ENCODE assay signal across 1 cellular context in genomic region chr13:33542309-33543088, GRCh38.
TF ChIP-seq lines count a peak whose summit lies in the region.

No MANE protein-coding gene starts in this region.

TF ChIP-seq in HEK293, 187 proteins besides CTCF, POLR2A, EP300 and RAD21 (continued from another document and continues in another):
- TF ChIP-seq, protein P1, sequence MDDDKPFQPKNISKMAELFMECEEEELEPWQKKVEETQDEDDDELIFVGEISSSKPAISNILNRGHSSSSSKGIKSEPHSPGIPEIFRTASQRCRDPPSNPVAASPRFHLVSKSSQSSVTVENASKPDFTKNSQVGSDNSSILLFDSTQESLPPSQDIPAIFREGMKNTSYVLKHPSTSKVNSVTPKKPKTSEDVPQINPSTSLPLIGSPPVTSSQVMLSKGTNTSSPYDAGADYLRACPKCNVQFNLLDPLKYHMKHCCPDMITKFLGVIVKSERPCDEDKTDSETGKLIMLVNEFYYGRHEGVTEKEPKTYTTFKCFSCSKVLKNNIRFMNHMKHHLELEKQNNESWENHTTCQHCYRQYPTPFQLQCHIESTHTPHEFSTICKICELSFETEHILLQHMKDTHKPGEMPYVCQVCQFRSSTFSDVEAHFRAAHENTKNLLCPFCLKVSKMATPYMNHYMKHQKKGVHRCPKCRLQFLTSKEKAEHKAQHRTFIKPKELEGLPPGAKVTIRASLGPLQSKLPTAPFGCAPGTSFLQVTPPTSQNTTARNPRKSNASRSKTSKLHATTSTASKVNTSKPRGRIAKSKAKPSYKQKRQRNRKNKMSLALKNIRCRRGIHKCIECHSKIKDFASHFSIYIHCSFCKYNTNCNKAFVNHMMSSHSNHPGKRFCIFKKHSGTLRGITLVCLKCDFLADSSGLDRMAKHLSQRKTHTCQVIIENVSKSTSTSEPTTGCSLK (tag by site-specific recombination; IDR thresholded peaks at IDR 0.05) = no peak
- TF ChIP-seq SCRT1 (tag by site-specific recombination; IDR thresholded peaks at IDR 0.05; ENCODE audit: borderline replicate concordance) (no peak), YY2 (tag by site-specific recombination; IDR thresholded peaks at IDR 0.05) (no peak), BCL6B (tag by site-specific recombination; IDR thresholded peaks at IDR 0.05) (no peak), ZBTB48 (tag by site-specific recombination; IDR thresholded peaks at IDR 0.05) (peak; percentile 83), ZNF623 (tag by site-specific recombination; IDR thresholded peaks at IDR 0.05) (no peak), ZSCAN30 (tag by site-specific recombination; IDR thresholded peaks at IDR 0.05) (peak; percentile 97), OVOL3 (tag by site-specific recombination; IDR thresholded peaks at IDR 0.05) (no peak), ZFP41 (tag by site-specific recombination; IDR thresholded peaks at IDR 0.05; ENCODE audit: borderline replicate concordance) (no peak), ZNF24 (tag by site-specific recombination; IDR thresholded peaks at IDR 0.05) (peak; percentile 76), ZNF560 (tag by site-specific recombination; IDR thresholded peaks at IDR 0.05; ENCODE audit: borderline replicate concordance) (no peak), ZNF26 (tag by site-specific recombination; IDR thresholded peaks at IDR 0.05) (no peak), ZNF776 (tag by site-specific recombination; IDR thresholded peaks at IDR 0.05; ENCODE audit: borderline replicate concordance) (no peak), ZNF157 (tag by site-specific recombination; IDR thresholded peaks at IDR 0.05) (no peak), ZNF404 (tag by site-specific recombination; IDR thresholded peaks at IDR 0.05) (no peak), ZNF138 (tag by site-specific recombination; IDR thresholded peaks at IDR 0.05; ENCODE audit: borderline replicate concordance) (no peak), ZNF280D (tag by site-specific recombination; IDR thresholded peaks at IDR 0.05) (no peak), GLI2 (tag by site-specific recombination; IDR thresholded peaks at IDR 0.05; ENCODE audit: borderline replicate concordance, low read depth) (no peak), ZNF18 (tag by site-specific recombination; IDR thresholded peaks at IDR 0.05) (no peak), HOXA7 (CRISPR knock-in tag; IDR thresholded peaks at IDR 0.05; ENCODE audit: borderline replicate concordance) (no peak), ZNF513 (tag by site-specific recombination; IDR thresholded peaks at IDR 0.05) (no peak), ZNF777 (tag by site-specific recombination; IDR thresholded peaks at IDR 0.05; ENCODE audit: borderline replicate concordance) (no peak), ZNF707 (tag by site-specific recombination; IDR thresholded peaks at IDR 0.05) (no peak), ZNF660 (tag by site-specific recombination; IDR thresholded peaks at IDR 0.05) (peak; percentile 97), ZSCAN16 (tag by site-specific recombination; IDR thresholded peaks at IDR 0.05) (0 out of 2 replicates have a peak, but pooled peaks have one; percentile 24), ZNF624 (tag by site-specific recombination; IDR thresholded peaks at IDR 0.05) (no peak), ZBTB7A (tag by site-specific recombination; IDR thresholded peaks at IDR 0.05; ENCODE audit: low read depth) (no peak), REPIN1 (tag by site-specific recombination; IDR thresholded peaks at IDR 0.05; ENCODE audit: low read depth) (no peak), ZNF214 (tag by site-specific recombination; IDR thresholded peaks at IDR 0.05; ENCODE audit: borderline replicate concordance) (no peak), ZNF530 (tag by site-specific recombination; IDR thresholded peaks at IDR 0.05; ENCODE audit: low read depth) (no peak), ZNF391 (tag by site-specific recombination; IDR thresholded peaks at IDR 0.05; ENCODE audit: borderline replicate concordance, low read depth) (peak; percentile 91; the same call in 1 of the 2 replicates), ZIC2 (tag by site-specific recombination; IDR thresholded peaks at IDR 0.05) (peak; percentile 82), ZNF140 (tag by site-specific recombination; IDR thresholded peaks at IDR 0.05) (no peak), ZNF549 (tag by site-specific recombination; IDR thresholded peaks at IDR 0.05) (no peak), KLF16 (tag by site-specific recombination; IDR thresholded peaks at IDR 0.05) (peak; percentile 32; the same call in 1 of the 2 replicates), ZNF768 (tag by site-specific recombination; IDR thresholded peaks at IDR 0.05) (no peak), GLI4 (tag by site-specific recombination; IDR thresholded peaks at IDR 0.05) (no peak), ZNF16 (tag by site-specific recombination; IDR thresholded peaks at IDR 0.05; ENCODE audit: low read depth) (no peak), ZNF292 (tag by site-specific recombination; IDR thresholded peaks at IDR 0.05; ENCODE audit: borderline replicate concordance, low read depth) (no peak), ZNF544 (tag by site-specific recombination; IDR thresholded peaks at IDR 0.05) (no peak), ZBTB1 (tag by site-specific recombination; IDR thresholded peaks at IDR 0.05) (no peak)
- TF ChIP-seq, protein P2, sequence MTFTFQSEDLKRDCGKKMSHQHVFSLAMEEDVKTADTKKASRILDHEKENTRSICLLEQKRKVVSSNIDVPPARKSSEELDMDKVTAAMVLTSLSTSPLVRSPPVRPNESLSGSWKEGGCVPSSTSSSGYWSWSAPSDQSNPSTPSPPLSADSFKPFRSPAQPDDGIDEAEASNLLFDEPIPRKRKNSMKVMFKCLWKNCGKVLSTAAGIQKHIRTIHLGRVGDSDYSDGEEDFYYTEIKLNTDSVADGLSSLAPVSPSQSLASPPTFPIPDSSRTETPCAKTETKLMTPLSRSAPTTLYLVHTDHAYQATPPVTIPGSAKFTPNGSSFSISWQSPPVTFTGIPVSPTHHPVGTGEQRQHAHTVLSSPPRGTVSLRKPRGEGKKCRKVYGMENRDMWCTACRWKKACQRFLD (tag by site-specific recombination; IDR thresholded peaks at IDR 0.05) = no peak
- TF ChIP-seq, protein P3, sequence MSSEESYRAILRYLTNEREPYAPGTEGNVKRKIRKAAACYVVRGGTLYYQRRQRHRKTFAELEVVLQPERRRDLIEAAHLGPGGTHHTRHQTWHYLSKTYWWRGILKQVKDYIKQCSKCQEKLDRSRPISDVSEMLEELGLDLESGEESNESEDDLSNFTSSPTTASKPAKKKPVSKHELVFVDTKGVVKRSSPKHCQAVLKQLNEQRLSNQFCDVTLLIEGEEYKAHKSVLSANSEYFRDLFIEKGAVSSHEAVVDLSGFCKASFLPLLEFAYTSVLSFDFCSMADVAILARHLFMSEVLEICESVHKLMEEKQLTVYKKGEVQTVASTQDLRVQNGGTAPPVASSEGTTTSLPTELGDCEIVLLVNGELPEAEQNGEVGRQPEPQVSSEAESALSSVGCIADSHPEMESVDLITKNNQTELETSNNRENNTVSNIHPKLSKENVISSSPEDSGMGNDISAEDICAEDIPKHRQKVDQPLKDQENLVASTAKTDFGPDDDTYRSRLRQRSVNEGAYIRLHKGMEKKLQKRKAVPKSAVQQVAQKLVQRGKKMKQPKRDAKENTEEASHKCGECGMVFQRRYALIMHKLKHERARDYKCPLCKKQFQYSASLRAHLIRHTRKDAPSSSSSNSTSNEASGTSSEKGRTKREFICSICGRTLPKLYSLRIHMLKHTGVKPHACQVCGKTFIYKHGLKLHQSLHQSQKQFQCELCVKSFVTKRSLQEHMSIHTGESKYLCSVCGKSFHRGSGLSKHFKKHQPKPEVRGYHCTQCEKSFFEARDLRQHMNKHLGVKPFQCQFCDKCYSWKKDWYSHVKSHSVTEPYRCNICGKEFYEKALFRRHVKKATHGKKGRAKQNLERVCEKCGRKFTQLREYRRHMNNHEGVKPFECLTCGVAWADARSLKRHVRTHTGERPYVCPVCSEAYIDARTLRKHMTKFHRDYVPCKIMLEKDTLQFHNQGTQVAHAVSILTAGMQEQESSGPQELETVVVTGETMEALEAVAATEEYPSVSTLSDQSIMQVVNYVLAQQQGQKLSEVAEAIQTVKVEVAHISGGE (tag by site-specific recombination; conservative IDR thresholded peaks at IDR 0.05; ENCODE audit: low read depth) = peak; percentile 96
- TF ChIP-seq, protein P4, sequence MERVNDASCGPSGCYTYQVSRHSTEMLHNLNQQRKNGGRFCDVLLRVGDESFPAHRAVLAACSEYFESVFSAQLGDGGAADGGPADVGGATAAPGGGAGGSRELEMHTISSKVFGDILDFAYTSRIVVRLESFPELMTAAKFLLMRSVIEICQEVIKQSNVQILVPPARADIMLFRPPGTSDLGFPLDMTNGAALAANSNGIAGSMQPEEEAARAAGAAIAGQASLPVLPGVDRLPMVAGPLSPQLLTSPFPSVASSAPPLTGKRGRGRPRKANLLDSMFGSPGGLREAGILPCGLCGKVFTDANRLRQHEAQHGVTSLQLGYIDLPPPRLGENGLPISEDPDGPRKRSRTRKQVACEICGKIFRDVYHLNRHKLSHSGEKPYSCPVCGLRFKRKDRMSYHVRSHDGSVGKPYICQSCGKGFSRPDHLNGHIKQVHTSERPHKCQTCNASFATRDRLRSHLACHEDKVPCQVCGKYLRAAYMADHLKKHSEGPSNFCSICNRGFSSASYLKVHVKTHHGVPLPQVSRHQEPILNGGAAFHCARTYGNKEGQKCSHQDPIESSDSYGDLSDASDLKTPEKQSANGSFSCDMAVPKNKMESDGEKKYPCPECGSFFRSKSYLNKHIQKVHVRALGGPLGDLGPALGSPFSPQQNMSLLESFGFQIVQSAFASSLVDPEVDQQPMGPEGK (tag by site-specific recombination; IDR thresholded peaks at IDR 0.05) = peak; percentile 98
